15 cellular contexts compared by ENCODE assay signal in genomic region chr16:10923650-10924214, GRCh38. TPM values are rescaled to one million over a fixed set of nuclear protein-coding genes. Genes with fewer than 3 reads are reported as not detected.
DNase-seq lines count a peak whose midpoint lies in the region; ATAC-seq, FAIRE-seq and TF ChIP-seq lines count a peak whose summit lies in the region.
"Had no signal": no experiment of that assay in that cellular context is flagged by ENCODE, and none has a peak within 500 bp of the region (broad histone marks: within the 10 kb centered on the region; RNA-seq: fewer than 3 reads in every experiment).

No MANE protein-coding gene starts in this region.

- intact Hi-C loops in testis (cut with DNase I; ENCODE audit: low total_unique reads) (loop anchor here (5.0 kb wide), 1 partner anchor 406 kb away; no protein-coding TSS in a partner anchor), CD14-positive monocyte (cut with micrococcal nuclease) (loop anchor here in 1 of 2 donors (5.0 kb wide), 1 partner anchor 406 kb away; no protein-coding TSS in a partner anchor)

- no peaks in the 10 kb centered on the region for H3K27me3 ChIP-seq in MG63
- no peaks in the 10 kb centered on the region for H3K27me3 ChIP-seq in gastroesophageal sphincter
- no peaks in the 10 kb centered on the region for H3K27me3 ChIP-seq in testis
- no peaks in the 10 kb centered on the region for H3K27me3 ChIP-seq in tibial nerve

- peak overlapping the region in 3 of 4 donors; percentile 71 to 79 (median 76) for H3K27ac ChIP-seq in gastroesophageal sphincter
- H3K27ac ChIP-seq in testis, result peak overlapping the region in 1 of 2 donors; percentile 19
- peak overlapping the region in 2 of 4 donors; percentile 53 to 74 for H3K27ac ChIP-seq in tibial nerve

- 81 to 83% methylated on average over 2 to 11 of the region's 14 CpGs for WGBS in gastroesophageal sphincter (ENCODE audit: low coverage in 1 of 2), 2 donors
- WGBS in testis, 2 donors, result 53 to 67% methylated on average over 14 of the region's 14 CpGs
- WGBS in tibial nerve, 2 donors, result 57 to 65% methylated on average over 12 to 14 of the region's 14 CpGs

- peak overlapping the region in 5 of 6 donors; percentile 51 to 86 (median 84) for H3K27ac Mint-ChIP-seq in naive B cell
- H3K27ac Mint-ChIP-seq in CD14-positive monocyte, result peak overlapping the region in 3 of 7 donors; percentile 32 to 74 (median 51)
- H3K27ac Mint-ChIP-seq: CD4-positive, alpha-beta T cell; natural killer cell treated with Interleukin-12 subunit alpha and Interleukin-12 subunit beta and Interleukin-15 and Interleukin-18, amount 100 ng/mL, for 72 hours had no signal

- H3K36me3 Mint-ChIP-seq in naive B cell, result peaks cover 7% of the 10 kb centered on the region in 2 donors
- peaks cover 79 to 99% of the 10 kb centered on the region in 2 donors for H3K36me3 Mint-ChIP-seq in CD14-positive monocyte

- H3K4me1 ChIP-seq in gastroesophageal sphincter (peaks cover 0 to 62% (median 26%) of the 10 kb centered on the region in 3 donors), testis (peaks cover 14% of the 10 kb centered on the region), tibial nerve (peaks cover 0 to 51% (median 15%) of the 10 kb centered on the region in 4 donors)

- TF ChIP-seq POLR2A in gastroesophageal sphincter (IDR thresholded peaks at IDR 0.05), result no peak
- no peak for TF ChIP-seq POLR2A in testis (IDR thresholded peaks at IDR 0.05)
- TF ChIP-seq POLR2A in tibial nerve (IDR thresholded peaks at IDR 0.05), result no peak
- TF ChIP-seq POLR2A in GM12891 (IDR thresholded peaks at IDR 0.05; ENCODE audit: low read depth, low read length), result no peak

- ATAC-seq in gastroesophageal sphincter (peak; percentile 81), naive B cell (ENCODE audit: low read depth in 2 of 2) (no peak)
- ATAC-seq: K562 had no signal

- peaks cover 31% of the 10 kb centered on the region for H3K36me3 ChIP-seq in MG63
- H3K36me3 ChIP-seq in gastroesophageal sphincter, result peaks cover 0 to 51% of the 10 kb centered on the region in 2 donors
- H3K36me3 ChIP-seq in testis (ENCODE audit: low read depth, missing control alignments), result no peaks in the 10 kb centered on the region
- H3K36me3 ChIP-seq in tibial nerve, result peaks cover 0 to 52% (median 4%) of the 10 kb centered on the region in 3 donors

- H3K9me3 Mint-ChIP-seq in naive B cell (no peaks in the 10 kb centered on the region), CD14-positive monocyte (peaks cover 0 to 2% (median 0%) of the 10 kb centered on the region in 7 donors)
- H3K9me3 Mint-ChIP-seq: CD4-positive, alpha-beta T cell; natural killer cell treated with Interleukin-12 subunit alpha and Interleukin-12 subunit beta and Interleukin-15 and Interleukin-18, amount 100 ng/mL, for 72 hours had no signal

- H3K4me3 Mint-ChIP-seq in naive B cell, result peak overlapping the region in 1 of 8 donors; percentile 76
- H3K4me3 Mint-ChIP-seq in CD14-positive monocyte, result no peak overlapping the region
- H3K4me3 Mint-ChIP-seq: CD4-positive, alpha-beta T cell; natural killer cell treated with Interleukin-12 subunit alpha and Interleukin-12 subunit beta and Interleukin-15 and Interleukin-18, amount 100 ng/mL, for 72 hours had no signal

- no peak for FAIRE-seq in GM12891 (lab: Jason Lieb, UNC)
- FAIRE-seq: K562 had no signal

- H3K4me1 Mint-ChIP-seq in naive B cell, result peaks cover 23 to 51% (median 36%) of the 10 kb centered on the region in 3 donors
- peaks cover 10% of the 10 kb centered on the region for H3K4me1 Mint-ChIP-seq in CD14-positive monocyte

- DNase-seq in MG63 (peak; percentile 77), naive B cell (no peak), testis (peak; percentile 74), CD14-positive monocyte (ENCODE audit: low spot score) (no peak), tibial nerve (ENCODE audit: low spot score in 2 of 2) (no peak), epidermal melanocyte (ENCODE audit: insufficient read length, low spot score) (no peak), GM12891 (ENCODE audit: insufficient read length, low spot score) (no peak)
- DNase-seq: activated effector memory CD4-positive, alpha-beta T cell treated with Interleukin-2 at 50 U/mL for 16 hours; CD4-positive, alpha-beta T cell; cerebellar nuclear complex; NCI-H2107; T-helper 1 cell had no signal

- TF ChIP-seq EP300 in gastroesophageal sphincter (IDR thresholded peaks at IDR 0.05), result no peak
- TF ChIP-seq EP300 in tibial nerve (IDR thresholded peaks at IDR 0.05), result no peak

- no peak overlapping the region for H3K4me3 ChIP-seq in MG63
- H3K4me3 ChIP-seq in gastroesophageal sphincter, result no peak overlapping the region
- no peak overlapping the region for H3K4me3 ChIP-seq in testis
- H3K4me3 ChIP-seq in tibial nerve, result no peak overlapping the region
- H3K4me3 ChIP-seq: K562 had no signal

- no peaks in the 10 kb centered on the region for H3K9me3 ChIP-seq in MG63
- H3K9me3 ChIP-seq in gastroesophageal sphincter, result peaks cover 0 to 6% (median 0%) of the 10 kb centered on the region in 3 donors
- H3K9me3 ChIP-seq in testis, result no peaks in the 10 kb centered on the region
- H3K9me3 ChIP-seq in tibial nerve, result no peaks in the 10 kb centered on the region

- H3K27me3 Mint-ChIP-seq in naive B cell (no peaks in the 10 kb centered on the region), CD14-positive monocyte (ENCODE audit: low read depth in 3 of 3) (peaks cover 0 to 3% (median 0%) of the 10 kb centered on the region in 3 donors)
- H3K27me3 Mint-ChIP-seq: CD4-positive, alpha-beta T cell; natural killer cell treated with Interleukin-12 subunit alpha and Interleukin-12 subunit beta and Interleukin-15 and Interleukin-18, amount 100 ng/mL, for 72 hours had no signal

- TF ChIP-seq CTCF in gastroesophageal sphincter (IDR thresholded peaks at IDR 0.05) (no peak), testis (IDR thresholded peaks at IDR 0.05) (no peak), CD14-positive monocyte (IDR thresholded peaks at IDR 0.05) (no peak), tibial nerve (IDR thresholded peaks at IDR 0.05) (no peak)

TF ChIP-seq in GM12891, 5 proteins besides CTCF, POLR2A, EP300 and RAD21:
- TF ChIP-seq PAX5 (IDR thresholded peaks at IDR 0.05; ENCODE audit: insufficient read depth, low read length, severe bottlenecking) (no peak), POLR2AphosphoS5 (IDR thresholded peaks at IDR 0.05; ENCODE audit: low read depth, low read length) (no peak), SPI1 (IDR thresholded peaks at IDR 0.05; ENCODE audit: low read depth, low read length) (no peak), POU2F2 (IDR thresholded peaks at IDR 0.05; ENCODE audit: low read depth, low read length) (no peak), TAF1 (IDR thresholded peaks at IDR 0.05; ENCODE audit: low read depth, low read length) (no peak)

RNA-seq across cellular contexts. Expression of gene DEXI, which starts 18.5 kb away (rescaled TPM):
- 64.1 and 87.2 TPM in 2 replicates for total RNA-seq in MG63 (2014; rRNA removed; shearing (Covaris generic); ENCODE audit: low replicate concordance)
- total RNA-seq in gastroesophageal sphincter, result 100 to 1,000 TPM in 2 of 4 donors, 10 to 100 TPM in 2; 79.2 to 136 (median 102) TPM
- polyA plus RNA-seq in naive B cell (ENCODE audit: low read depth in 6 of 6), result 10 to 100 TPM; 10.1 to 22.6 (median 15.6) TPM
- 10 to 100 TPM; 39.0 to 57.4 TPM for total RNA-seq in testis
- 30.0 TPM for polyA plus RNA-seq in testis (ENCODE audit: insufficient read depth, low read depth, low replicate concordance)
- polyA plus RNA-seq in CD14-positive monocyte, result 10 to 100 TPM in 1 of 2 donors, 1 to 10 TPM in 1; 6.8 to 10.8 TPM
- total RNA-seq in tibial nerve, result 10 to 100 TPM; 74.4 to 96.3 (median 85.5) TPM
- polyA plus RNA-seq in GM12891 (2012; ENCODE audit: low read depth, missing spikeins), result 8.4 TPM

RNA-seq across cellular contexts. Expression of gene CLEC16A, which starts 20.6 kb away (rescaled TPM):
- 6.2 and 11.5 TPM in 2 replicates for total RNA-seq in MG63 (2014; rRNA removed; shearing (Covaris generic); ENCODE audit: low replicate concordance)
- total RNA-seq in gastroesophageal sphincter (10 to 100 TPM; 19.9 to 38.3 (median 35.0) TPM), testis (100 to 1,000 TPM in 1 of 2 donors, 10 to 100 TPM in 1; 93.9 to 122 TPM), tibial nerve (10 to 100 TPM; 37.4 to 70.2 (median 55.2) TPM)
- polyA plus RNA-seq in naive B cell (ENCODE audit: low read depth in 6 of 6) (10 to 100 TPM; 11.8 to 34.9 (median 18.7) TPM), testis (ENCODE audit: insufficient read depth, low read depth, low replicate concordance) (126 TPM), CD14-positive monocyte (1 to 10 TPM; 3.4 to 5.8 TPM)
- polyA plus RNA-seq in GM12891 (2012; ENCODE audit: low read depth, missing spikeins), result 12.4 TPM

RNA-seq across cellular contexts. Expression of gene CIITA, which starts 46.7 kb away (rescaled TPM):
- total RNA-seq in MG63 (2014; rRNA removed; shearing (Covaris generic); ENCODE audit: low replicate concordance), result not detected in 2 replicates
- total RNA-seq in gastroesophageal sphincter (10 to 100 TPM in 1 of 4 donors, 1 to 10 TPM in 3; 4.3 to 26.5 (median 7.4) TPM), testis (10 to 100 TPM in 1 of 2 donors, 1 to 10 TPM in 1; 6.3 to 16.0 TPM), tibial nerve (10 to 100 TPM in 3 of 4 donors, 1 to 10 TPM in 1; 7.5 to 38.7 (median 17.8) TPM)
- polyA plus RNA-seq in naive B cell (ENCODE audit: low read depth in 6 of 6) (100 to 1,000 TPM; 130 to 259 (median 150) TPM), testis (ENCODE audit: insufficient read depth, low read depth, low replicate concordance) (9.5 TPM), CD14-positive monocyte (10 to 100 TPM; 15.6 to 22.1 TPM)
- polyA plus RNA-seq in GM12891 (2012; ENCODE audit: low read depth, missing spikeins), result 63.6 TPM

Comparison
In these comparisons a context has a peak if more than half of its experiments do, and no peak if none do; other contexts are left out.
1. DNase-seq: peak in MG63 (single experiment) and testis (single experiment); none in naive B cell (single experiment), CD14-positive monocyte (single experiment), tibial nerve (0 of 2), epidermal melanocyte (single experiment) and GM12891 (single experiment).